In the genomic region with DNA sequence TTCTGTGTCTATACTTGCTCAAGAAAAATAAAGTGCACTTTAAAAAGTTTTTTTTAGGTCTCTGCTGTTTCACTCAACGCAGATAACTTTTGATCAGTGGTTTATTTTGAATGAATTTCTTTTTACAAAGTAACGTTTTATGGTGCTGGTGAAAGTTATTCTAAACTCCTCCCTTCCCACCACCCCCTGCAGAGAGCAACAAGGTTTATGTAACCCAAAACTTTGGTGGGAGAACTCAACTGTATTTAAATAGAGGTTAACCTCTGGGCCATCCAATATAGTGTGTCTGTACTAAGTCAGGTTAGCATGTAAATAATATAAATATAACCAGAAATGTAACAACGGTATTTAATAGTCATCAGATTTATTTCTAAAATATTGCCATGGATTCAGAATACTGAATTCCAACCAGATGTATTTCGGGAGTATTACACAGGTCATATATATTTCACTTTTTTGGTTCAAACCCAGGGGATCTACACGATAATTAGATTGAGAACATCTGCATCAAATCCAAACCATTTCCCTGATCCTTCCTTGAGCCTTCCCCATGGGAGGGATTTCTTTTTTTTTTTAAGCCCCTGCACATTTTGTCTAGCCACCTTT, we compare ENCODE assay signal across 8 cellular contexts. TPM values are rescaled to one million over a fixed set of nuclear protein-coding genes. Genes with fewer than 3 reads are reported as not detected.
A peak's percentile ranks its signal among the peaks of the same experiment; 100 is the strongest.
DNase-seq lines count a peak whose midpoint lies in the region; ATAC-seq, FAIRE-seq and TF ChIP-seq lines count a peak whose summit lies in the region.

No MANE protein-coding gene starts in this region.

- POLR2A ChIA-PET in OCI-LY7 (lab: Charles Lee): interaction anchor here (6.1 kb wide), 1 partner anchor 14 kb away, joined by 53 read pairs; no protein-coding TSS in a partner anchor
- POLR2A ChIA-PET in GM10248 (lab: Yijun Ruan, JAX): no interaction called here

- no TSS peak for BruUV-seq in OCI-LY7 (replicated peaks; lab: Mats Ljungman, UMichigan)

- no peak for ATAC-seq in HG02678 (IDR thresholded peaks at IDR 0.05; ENCODE audit: unreplicated experiment)

- WGBS in endodermal cell (ENCODE audit: insufficient coverage in 1 of 2, insufficient read length in 1 of 2), 2 experiments: 51 to 73% methylated on average over 4 of the region's 5 CpGs

- H3K4me1 Mint-ChIP-seq in endodermal cell: peaks cover 10% of the 10 kb centered on the region

- H3K4me3 ChIP-seq in OCI-LY7 (ENCODE audit: low read depth, low read length, poor library complexity, severe bottlenecking): peak overlapping the region; percentile 75
- peak overlapping the region; percentile 5 for H3K4me3 ChIP-seq in endodermal cell (ENCODE audit: low read length)
- peak overlapping the region; percentile 32 for H3K4me3 ChIP-seq in retinal pigment epithelial cell (ENCODE audit: low read length)

- no peaks in the 10 kb centered on the region for H3K9me3 Mint-ChIP-seq in endodermal cell

- H3K27me3 Mint-ChIP-seq in endodermal cell (ENCODE audit: insufficient read depth): peaks cover 6% of the 10 kb centered on the region

- peaks cover 17% of the 10 kb centered on the region for H3K27me3 ChIP-seq in endodermal cell (ENCODE audit: control insufficient read depth, insufficient read depth, low read length, poor library complexity, severe bottlenecking)

- no peak overlapping the region for H3K27ac Mint-ChIP-seq in endodermal cell

- peaks cover 8% of the 10 kb centered on the region; the same call in 1 of the 2 replicates for H4K20me1 ChIP-seq in OCI-LY7 (ENCODE audit: insufficient read depth, low read length)

- TF ChIP-seq CTCF in OCI-LY7 (conservative IDR thresholded peaks at IDR 0.05; ENCODE audit: low read length) (no peak), endodermal cell (conservative IDR thresholded peaks at IDR 0.05) (no peak), retinal pigment epithelial cell (conservative IDR thresholded peaks at IDR 0.05; ENCODE audit: low read depth, low read length) (no peak), GM10248 (IDR thresholded peaks at IDR 0.05; ENCODE audit: control extremely low read depth, extremely low read depth, low read depth, missing control alignments) (no peak)

- no peaks in the 10 kb centered on the region for H3K36me3 Mint-ChIP-seq in endodermal cell (ENCODE audit: low read depth)

- DNase-seq in OCI-LY7 (ENCODE audit: low spot score) (peak; percentile 43), endodermal cell (no peak), retinal pigment epithelial cell (ENCODE audit: low read depth) (no peak), GM10248 (ENCODE audit: extremely low spot score) (no peak), T1000 (lab: John Stamatoyannopoulos, UW) (no peak), NCI-H524 (lab: John Stamatoyannopoulos, UW) (no peak)

- FAIRE-seq in G401.6 (lab: Jason Lieb, UNC): peak; percentile 52

- peaks cover 13% of the 10 kb centered on the region for H3K36me3 ChIP-seq in OCI-LY7 (ENCODE audit: insufficient read depth, low read length)
- H3K36me3 ChIP-seq in endodermal cell (ENCODE audit: control insufficient read depth, insufficient read depth, low read length): no peaks in the 10 kb centered on the region

- H3K9ac ChIP-seq in endodermal cell (ENCODE audit: extremely low read depth, low read length, poor library complexity, severe bottlenecking): no peak overlapping the region

- intact Hi-C loops in OCI-LY7 (cut with micrococcal nuclease; ENCODE audit: unreplicated experiment): loop anchor here (1.0 to 2.0 kb wide), 4 partner anchors 125 to 271 kb away; no protein-coding TSS in a partner anchor

- no peaks in the 10 kb centered on the region for H3K9me2 ChIP-seq in OCI-LY7 (ENCODE audit: insufficient read depth, low read length)

- H3K79me2 ChIP-seq in OCI-LY7 (ENCODE audit: insufficient read depth, low read depth, low read length): peaks cover 18% of the 10 kb centered on the region

- peak overlapping the region; percentile 62; the same call in 1 of the 2 replicates for H2AFZ ChIP-seq in OCI-LY7 (ENCODE audit: low read length)

- peak overlapping the region; percentile 82 for H3K4me2 ChIP-seq in OCI-LY7 (ENCODE audit: low read length)

- H3K9me3 ChIP-seq in OCI-LY7 (ENCODE audit: low read length) (no peaks in the 10 kb centered on the region), endodermal cell (ENCODE audit: control insufficient read depth, low read length) (no peaks in the 10 kb centered on the region)

- CTCF ChIA-PET in OCI-LY7 (lab: Charles Lee; ENCODE audit: unreplicated experiment) (interaction anchor here (0.5 kb wide), 1 partner anchor 211 kb away, joined by 3 read pairs; no protein-coding TSS in a partner anchor), GM10248 (lab: Yijun Ruan, JAX) (interaction anchor here (1.0 to 1.6 kb wide), 8 partner anchors 11 to 213 kb away, joined by 3 to 9 read pairs (median 4); no protein-coding TSS in a partner anchor)

- H3K4me3 Mint-ChIP-seq in endodermal cell: no peak overlapping the region

- H3K4me1 ChIP-seq in OCI-LY7 (ENCODE audit: insufficient read depth, low read length, poor library complexity, severe bottlenecking) (peaks cover 46% of the 10 kb centered on the region), endodermal cell (ENCODE audit: control insufficient read depth, insufficient read depth, low read length) (no peaks in the 10 kb centered on the region)

- H3K27ac ChIP-seq in OCI-LY7 (ENCODE audit: low read depth, low read length, poor library complexity, severe bottlenecking) (peak overlapping the region; percentile 44), endodermal cell (ENCODE audit: low read depth, low read length) (no peak overlapping the region)

RNA-seq across cellular contexts. Expression of gene CUX1, which starts 3.9 kb away (rescaled TPM):
- 131 and 143 TPM in 2 replicates for total RNA-seq in OCI-LY7 (2014; rRNA removed; shearing (Covaris generic))
- total RNA-seq in OCI-LY7 (2022): 199 and 247 TPM in 2 replicates
- total RNA-seq in endodermal cell: 100 to 1,000 TPM in 1 of 2 donors, 10 to 100 TPM in 1; 85.1 to 108 TPM
- polyA plus RNA-seq in endodermal cell (2013, experiment 1 of 2): 49.5 TPM
- 50.8 TPM for polyA plus RNA-seq in endodermal cell (2013, experiment 2 of 2)

Comparison
In these comparisons a context has a peak if more than half of its experiments do, and no peak if none do; other contexts are left out.
1. H3K4me3 ChIP-seq: peak in every context shown above with its lines; median percentile 75 in OCI-LY7; 32 in retinal pigment epithelial cell; 5 in endodermal cell.